In the genomic region with DNA sequence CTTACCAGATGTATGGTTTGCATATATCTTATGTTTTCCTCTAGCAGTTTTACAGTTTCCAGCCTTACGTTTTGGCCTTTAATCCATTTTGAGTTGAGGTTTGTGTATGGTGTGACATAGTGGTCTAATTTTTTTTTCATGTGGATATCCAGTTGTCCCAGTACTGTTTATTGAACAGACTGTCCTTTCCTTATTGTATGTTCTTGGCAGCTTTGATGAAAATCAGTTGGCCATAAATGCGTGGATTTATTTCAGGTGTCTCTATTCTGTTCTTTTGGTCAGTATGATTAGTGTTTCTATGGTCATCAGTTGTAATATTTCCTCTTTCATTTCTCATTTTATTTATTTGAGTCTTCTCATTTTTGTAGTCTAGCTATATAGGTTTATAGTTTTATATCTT, we compare ENCODE assay signal across 10 cellular contexts.
"Had no signal": no experiment of that assay in that cellular context is flagged by ENCODE, and none has a peak within 500 bp of the region (broad histone marks: within the 10 kb centered on the region; RNA-seq: fewer than 3 reads in every experiment).

No MANE protein-coding gene starts in this region.

- FAIRE-seq: H1, H54 had no signal

- ATAC-seq: GM23338 had no signal

- H3K27ac ChIP-seq: HL-60, KMS-11 had no signal

- DNase-seq: H9, HCEC 1CT, IMR-90, Karpas-422, KBM-7 had no signal

- H3K9ac ChIP-seq: KMS-11 had no signal

- H3K4me2 ChIP-seq: GM23338, KMS-11 had no signal

- H3K4me3 ChIP-seq: GM23338 had no signal

- H2AFZ ChIP-seq: GM23338 had no signal
